Comparison of ENCODE assay signal across 8 cellular contexts in the genomic region with DNA sequence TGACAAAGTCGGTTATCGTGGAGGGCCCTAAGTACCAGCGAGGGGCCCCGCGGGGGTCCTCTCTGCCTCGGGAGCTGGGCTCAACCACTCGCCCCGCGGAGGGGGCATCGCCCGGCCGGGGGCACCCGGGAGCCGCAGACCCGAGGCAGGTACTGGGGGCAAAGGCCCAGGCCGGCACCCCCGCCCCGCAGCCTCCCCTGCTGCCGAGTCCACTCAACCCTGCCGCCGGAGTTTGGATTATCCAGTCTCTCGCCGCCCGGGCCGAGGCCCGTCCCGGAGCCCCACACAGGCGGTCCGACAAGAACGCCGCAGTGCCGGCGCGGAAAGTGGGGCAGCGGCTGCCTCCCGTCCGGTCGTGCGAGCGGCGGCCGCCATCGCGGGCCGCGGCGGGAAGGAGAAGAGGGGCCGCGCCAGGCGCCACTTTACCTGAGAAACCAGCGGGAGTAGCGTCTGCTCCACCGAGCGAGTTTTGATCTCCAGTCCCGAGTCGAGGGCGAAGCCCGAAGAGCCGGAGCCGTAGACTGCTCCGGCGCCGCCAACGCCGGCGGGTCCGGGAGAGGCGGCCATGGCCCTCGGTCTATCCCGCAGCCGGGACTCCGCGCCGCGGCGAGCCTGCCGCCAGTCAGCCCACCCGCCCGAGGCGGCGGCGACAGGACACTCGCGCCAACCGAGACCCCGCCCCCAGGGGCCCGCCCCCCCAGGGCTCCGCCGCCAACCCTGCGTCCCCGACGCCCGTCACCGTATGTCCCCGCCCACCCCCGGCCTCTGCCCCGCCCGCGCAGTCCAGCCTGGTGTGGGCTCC. TPM values are rescaled to one million over a fixed set of nuclear protein-coding genes. Genes with fewer than 3 reads are reported as not detected.
DNase-seq lines count a peak whose midpoint lies in the region; ATAC-seq and TF ChIP-seq lines count a peak whose summit lies in the region.

TSS of gene CTNNAL1 (minus strand) at position 624 of the 802 bp plus-strand sequence. CDS start at position 567, 57 bp downstream.

- peaks cover 24 to 58% (median 36%) of the 10 kb centered on the region in 4 donors for H3K4me1 ChIP-seq in upper lobe of left lung

- no peak for TF ChIP-seq CTCF in LNCaP clone FGC (IDR thresholded peaks at IDR 0.05; ENCODE audit: control insufficient read depth, extremely low read depth, insufficient read depth)
- no peak for TF ChIP-seq CTCF in upper lobe of left lung (IDR thresholded peaks at IDR 0.05)

- H3K9me3 ChIP-seq in upper lobe of left lung: no peaks in the 10 kb centered on the region

- TF ChIP-seq POLR2A in upper lobe of left lung (IDR thresholded peaks at IDR 0.05): peak in 3 of 4 donors; percentile 83 to 84 (median 84)

- H3K4me3 Mint-ChIP-seq in activated naive CD8-positive, alpha-beta T cell treated with anti-CD3 and anti-CD28 coated beads for 36 hours: peak within 1 kb of the TSS; percentile 86

- ATAC-seq in SK-N-SH treated with all-trans-retinoic acid at 6 μM for 48 hours (peak; percentile 83), Right ventricle myocardium superior (ENCODE audit: poor library complexity) (peak; percentile 97), upper lobe of left lung (ENCODE audit: low FRiP score in 2 of 2) (peak; percentile 97)

- DNase-seq in GDM1 (lab: John Stamatoyannopoulos, UW): peak; percentile 74
- no peak for DNase-seq in H4 (ENCODE audit: low spot score)
- DNase-seq in LNCaP clone FGC (ENCODE audit: low read depth): no peak
- DNase-seq in activated naive CD8-positive, alpha-beta T cell treated with anti-CD3 and anti-CD28 coated beads for 36 hours: peak; percentile 87
- DNase-seq in Right ventricle myocardium superior: peak; percentile 96
- peak; percentile 80 to 98 (median 88) for DNase-seq in posterior cingulate gyrus
- peak; percentile 95 to 99 for DNase-seq in upper lobe of left lung

- peak within 1 kb of the TSS; percentile 85 for H3K27ac Mint-ChIP-seq in activated naive CD8-positive, alpha-beta T cell treated with anti-CD3 and anti-CD28 coated beads for 36 hours

- peaks cover 3% of the 10 kb centered on the region for H3K36me3 Mint-ChIP-seq in activated naive CD8-positive, alpha-beta T cell treated with anti-CD3 and anti-CD28 coated beads for 36 hours

- H3K4me3 ChIP-seq in LNCaP clone FGC (ENCODE audit: low read depth, low read length) (peak within 1 kb of the TSS; percentile 74), upper lobe of left lung (peak within 1 kb of the TSS; percentile 71 to 91 (median 75))

- peaks cover 4% of the 10 kb centered on the region for H3K27me3 Mint-ChIP-seq in activated naive CD8-positive, alpha-beta T cell treated with anti-CD3 and anti-CD28 coated beads for 36 hours

- WGBS in upper lobe of left lung, 2 donors: 0% methylated on average over 19 to 39 of the region's 99 CpGs

- H3K36me3 ChIP-seq in upper lobe of left lung: no peaks in the 10 kb centered on the region

- peaks cover 32% of the 10 kb centered on the region for H3K4me1 Mint-ChIP-seq in activated naive CD8-positive, alpha-beta T cell treated with anti-CD3 and anti-CD28 coated beads for 36 hours

- no peaks in the 10 kb centered on the region for H3K27me3 ChIP-seq in upper lobe of left lung

- intact Hi-C loops in Right ventricle myocardium superior (cut with DNase I): loop anchor here (10.0 kb wide), 1 partner anchor 78 kb away; the partner anchor contains the start of genes ABITRAM and ELP1
- intact Hi-C loops in posterior cingulate gyrus (cut with DNase I): loop anchor here (1.0 to 5.0 kb wide), 2 partner anchors 79 to 104 kb away; partner anchors contain the start of genes ABITRAM, ELP1 and TMEM245

- H3K27ac ChIP-seq in upper lobe of left lung: peak within 1 kb of the TSS; percentile 86 to 98 (median 92)

- no peaks in the 10 kb centered on the region for H3K9me3 Mint-ChIP-seq in activated naive CD8-positive, alpha-beta T cell treated with anti-CD3 and anti-CD28 coated beads for 36 hours

- TF ChIP-seq EP300 in upper lobe of left lung (IDR thresholded peaks at IDR 0.05): no peak

TF ChIP-seq in SK-N-SH treated with all-trans-retinoic acid at 6 μM for 48 hours, 23 proteins besides CTCF, POLR2A, EP300 and RAD21:
- no peak for TF ChIP-seq ZNF565 (CRISPR knock-in tag; conservative IDR thresholded peaks at IDR 0.05; ENCODE audit: low read depth)
- no peak for TF ChIP-seq ZNF70 (CRISPR knock-in tag; IDR thresholded peaks at IDR 0.05)
- no peak for TF ChIP-seq POU6F1 (CRISPR knock-in tag; IDR thresholded peaks at IDR 0.05; ENCODE audit: borderline replicate concordance, low read depth)
- no peak for TF ChIP-seq ESRRG (CRISPR knock-in tag; IDR thresholded peaks at IDR 0.05)
- no peak for TF ChIP-seq TOX (CRISPR knock-in tag; IDR thresholded peaks at IDR 0.05; ENCODE audit: borderline replicate concordance)
- TF ChIP-seq SNAI2 (CRISPR knock-in tag; IDR thresholded peaks at IDR 0.05): no peak

RNA-seq across cellular contexts. Expression of gene CTNNAL1, which starts in this region (rescaled TPM):
- 90.8 and 90.9 TPM in 2 replicates for total RNA-seq in H4 (2014; rRNA removed; shearing (Covaris generic))
- 10 to 100 TPM; 20.9 to 22.4 TPM for total RNA-seq in activated naive CD8-positive, alpha-beta T cell treated with anti-CD3 and anti-CD28 coated beads for 36 hours
- total RNA-seq in Right ventricle myocardium superior: 77.5 TPM
- 10 to 100 TPM; 10.5 to 59.6 (median 25.9) TPM for total RNA-seq in upper lobe of left lung

Comparison
In these comparisons a context has a peak if more than half of its experiments do, and no peak if none do; other contexts are left out.
1. DNase-seq: peak in GDM1 (single experiment), activated naive CD8-positive, alpha-beta T cell treated with anti-CD3 and anti-CD28 coated beads for 36 hours (single experiment), Right ventricle myocardium superior (single experiment), posterior cingulate gyrus (10 of 10) and upper lobe of left lung (2 of 2); none in H4 (single experiment) and LNCaP clone FGC (single experiment).
2. Peak in every context shown above with its lines, with median percentiles within 50 percentile points of each other: ATAC-seq.